1 cellular context compared by ENCODE assay signal in the genomic region with DNA sequence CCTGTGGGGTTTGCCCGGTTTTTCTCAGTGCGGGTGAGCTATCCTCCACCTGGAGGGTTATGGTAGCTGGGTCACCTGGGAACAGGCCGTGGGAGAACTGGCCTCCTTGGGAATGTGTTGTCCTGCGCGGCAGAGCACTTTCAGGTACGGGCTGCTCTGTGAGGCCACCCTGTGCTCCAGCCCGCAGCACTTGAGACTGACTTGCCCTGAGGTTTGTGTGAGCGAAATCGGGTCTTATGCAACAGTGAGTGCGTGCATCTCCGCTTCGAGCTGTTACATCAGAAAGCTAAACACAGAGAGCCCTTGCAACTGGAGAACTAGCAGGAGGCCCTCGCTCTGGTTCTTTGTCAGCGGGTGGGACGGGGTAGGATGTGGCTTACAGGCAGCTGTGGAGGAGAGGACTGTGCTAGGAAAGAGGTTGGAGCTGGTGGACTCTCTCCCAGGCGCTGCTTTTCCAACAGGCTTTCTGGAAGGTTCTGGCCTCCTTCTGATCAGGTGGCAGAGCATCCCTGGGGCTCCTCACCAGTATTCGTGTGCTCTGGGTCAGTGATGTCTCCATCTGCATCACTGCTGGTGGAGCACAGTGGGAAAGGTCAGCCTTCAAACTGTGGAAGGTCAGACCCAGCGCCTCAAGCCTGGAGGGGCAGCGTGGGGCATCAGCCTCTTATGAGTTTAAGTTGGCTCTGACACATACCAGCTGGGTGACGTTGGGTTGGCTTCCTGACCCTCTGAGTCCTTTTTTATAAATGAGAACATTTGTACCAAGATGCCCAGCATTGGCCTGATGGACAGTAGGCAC.
TF ChIP-seq lines count a peak whose summit lies in the region.

No MANE protein-coding gene starts in this region.

TF ChIP-seq in HepG2, 621 proteins besides CTCF, POLR2A, EP300 and RAD21 (continued from another document and continues in another):
- TF ChIP-seq, protein P1, sequence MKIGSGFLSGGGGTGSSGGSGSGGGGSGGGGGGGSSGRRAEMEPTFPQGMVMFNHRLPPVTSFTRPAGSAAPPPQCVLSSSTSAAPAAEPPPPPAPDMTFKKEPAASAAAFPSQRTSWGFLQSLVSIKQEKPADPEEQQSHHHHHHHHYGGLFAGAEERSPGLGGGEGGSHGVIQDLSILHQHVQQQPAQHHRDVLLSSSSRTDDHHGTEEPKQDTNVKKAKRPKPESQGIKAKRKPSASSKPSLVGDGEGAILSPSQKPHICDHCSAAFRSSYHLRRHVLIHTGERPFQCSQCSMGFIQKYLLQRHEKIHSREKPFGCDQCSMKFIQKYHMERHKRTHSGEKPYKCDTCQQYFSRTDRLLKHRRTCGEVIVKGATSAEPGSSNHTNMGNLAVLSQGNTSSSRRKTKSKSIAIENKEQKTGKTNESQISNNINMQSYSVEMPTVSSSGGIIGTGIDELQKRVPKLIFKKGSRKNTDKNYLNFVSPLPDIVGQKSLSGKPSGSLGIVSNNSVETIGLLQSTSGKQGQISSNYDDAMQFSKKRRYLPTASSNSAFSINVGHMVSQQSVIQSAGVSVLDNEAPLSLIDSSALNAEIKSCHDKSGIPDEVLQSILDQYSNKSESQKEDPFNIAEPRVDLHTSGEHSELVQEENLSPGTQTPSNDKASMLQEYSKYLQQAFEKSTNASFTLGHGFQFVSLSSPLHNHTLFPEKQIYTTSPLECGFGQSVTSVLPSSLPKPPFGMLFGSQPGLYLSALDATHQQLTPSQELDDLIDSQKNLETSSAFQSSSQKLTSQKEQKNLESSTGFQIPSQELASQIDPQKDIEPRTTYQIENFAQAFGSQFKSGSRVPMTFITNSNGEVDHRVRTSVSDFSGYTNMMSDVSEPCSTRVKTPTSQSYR (CRISPR knock-in tag; IDR thresholded peaks at IDR 0.05; ENCODE audit: borderline replicate concordance): peak; percentile 26; the same call in 1 of the 2 replicates
- TF ChIP-seq ZNF557 (CRISPR knock-in tag; IDR thresholded peaks at IDR 0.05) (no peak), ZNF501 (CRISPR knock-in tag; IDR thresholded peaks at IDR 0.05) (peak; percentile 55; the same call in 1 of the 2 replicates), ZNF547 (CRISPR knock-in tag; IDR thresholded peaks at IDR 0.05) (no peak), MTF2 (CRISPR knock-in tag; IDR thresholded peaks at IDR 0.05; ENCODE audit: borderline replicate concordance) (no peak), RBM39 (IDR thresholded peaks at IDR 0.05; ENCODE audit: low read depth, low read length, poor library complexity, severe bottlenecking) (no peak), LCORL (IDR thresholded peaks at IDR 0.05) (no peak), LCORL (CRISPR knock-in tag; IDR thresholded peaks at IDR 0.05) (peak; percentile 95), RBAK (CRISPR knock-in tag; IDR thresholded peaks at IDR 0.05) (peak; percentile 79; the same call in 1 of the 2 replicates), ZNF761 (CRISPR knock-in tag; conservative IDR thresholded peaks at IDR 0.05) (0 out of 2 replicates have a peak, but pooled peaks have one; percentile 48), FOXA3 (CRISPR knock-in tag; IDR thresholded peaks at IDR 0.05) (peak; percentile 87), ZMYM2 (CRISPR knock-in tag; IDR thresholded peaks at IDR 0.05) (no peak), SMC3 (IDR thresholded peaks at IDR 0.05; ENCODE audit: low read length) (peak; percentile 51), KLF9 (CRISPR knock-in tag; IDR thresholded peaks at IDR 0.05; ENCODE audit: low read depth) (no peak), ZKSCAN8 (CRISPR knock-in tag; IDR thresholded peaks at IDR 0.05; ENCODE audit: borderline replicate concordance) (peak; percentile 81; the same call in 1 of the 2 replicates), KMT2A (CRISPR knock-in tag; IDR thresholded peaks at IDR 0.05) (peak; percentile 94), ASH2L (IDR thresholded peaks at IDR 0.05; ENCODE audit: insufficient read length, low read depth, low read length) (peak; percentile 57), ZSCAN30 (CRISPR knock-in tag; IDR thresholded peaks at IDR 0.05) (no peak), IKZF1 (IDR thresholded peaks at IDR 0.05) (no peak), ZNF180 (CRISPR knock-in tag; IDR thresholded peaks at IDR 0.05; ENCODE audit: borderline replicate concordance, low read depth) (no peak), ZNF562 (CRISPR knock-in tag; IDR thresholded peaks at IDR 0.05; ENCODE audit: borderline replicate concordance) (no peak), ZMYM3 (CRISPR knock-in tag; IDR thresholded peaks at IDR 0.05) (peak; percentile 51; the same call in 1 of the 2 replicates), BRCA1 (CRISPR knock-in tag; IDR thresholded peaks at IDR 0.05) (no peak), ESRRA (CRISPR knock-in tag; IDR thresholded peaks at IDR 0.05; ENCODE audit: low read depth) (no peak; the same call in 1 of the 2 replicates), PAWR (CRISPR knock-in tag; IDR thresholded peaks at IDR 0.05; ENCODE audit: borderline replicate concordance) (no peak), TGIF2 (CRISPR knock-in tag; IDR thresholded peaks at IDR 0.05) (peak; percentile 45; the same call in 1 of the 2 replicates), SIN3B (IDR thresholded peaks at IDR 0.05; ENCODE audit: low read length) (no peak), BRD4 (CRISPR knock-in tag; IDR thresholded peaks at IDR 0.05) (peak; percentile 26; the same call in 1 of the 2 replicates), HDAC1 (CRISPR knock-in tag; IDR thresholded peaks at IDR 0.05) (peak; percentile 83), ZNF839 (CRISPR knock-in tag; IDR thresholded peaks at IDR 0.05; ENCODE audit: borderline replicate concordance) (no peak), ZNF317 (CRISPR knock-in tag; IDR thresholded peaks at IDR 0.05) (no peak)
- TF ChIP-seq, protein P2, sequence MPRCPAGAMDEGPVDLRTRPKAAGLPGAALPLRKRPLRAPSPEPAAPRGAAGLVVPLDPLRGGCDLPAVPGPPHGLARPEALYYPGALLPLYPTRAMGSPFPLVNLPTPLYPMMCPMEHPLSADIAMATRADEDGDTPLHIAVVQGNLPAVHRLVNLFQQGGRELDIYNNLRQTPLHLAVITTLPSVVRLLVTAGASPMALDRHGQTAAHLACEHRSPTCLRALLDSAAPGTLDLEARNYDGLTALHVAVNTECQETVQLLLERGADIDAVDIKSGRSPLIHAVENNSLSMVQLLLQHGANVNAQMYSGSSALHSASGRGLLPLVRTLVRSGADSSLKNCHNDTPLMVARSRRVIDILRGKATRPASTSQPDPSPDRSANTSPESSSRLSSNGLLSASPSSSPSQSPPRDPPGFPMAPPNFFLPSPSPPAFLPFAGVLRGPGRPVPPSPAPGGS (CRISPR knock-in tag; IDR thresholded peaks at IDR 0.05): no peak
- TF ChIP-seq, protein P3, sequence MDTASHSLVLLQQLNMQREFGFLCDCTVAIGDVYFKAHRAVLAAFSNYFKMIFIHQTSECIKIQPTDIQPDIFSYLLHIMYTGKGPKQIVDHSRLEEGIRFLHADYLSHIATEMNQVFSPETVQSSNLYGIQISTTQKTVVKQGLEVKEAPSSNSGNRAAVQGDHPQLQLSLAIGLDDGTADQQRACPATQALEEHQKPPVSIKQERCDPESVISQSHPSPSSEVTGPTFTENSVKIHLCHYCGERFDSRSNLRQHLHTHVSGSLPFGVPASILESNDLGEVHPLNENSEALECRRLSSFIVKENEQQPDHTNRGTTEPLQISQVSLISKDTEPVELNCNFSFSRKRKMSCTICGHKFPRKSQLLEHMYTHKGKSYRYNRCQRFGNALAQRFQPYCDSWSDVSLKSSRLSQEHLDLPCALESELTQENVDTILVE (CRISPR knock-in tag; IDR thresholded peaks at IDR 0.05): peak; percentile 70
- TF ChIP-seq, protein P4, sequence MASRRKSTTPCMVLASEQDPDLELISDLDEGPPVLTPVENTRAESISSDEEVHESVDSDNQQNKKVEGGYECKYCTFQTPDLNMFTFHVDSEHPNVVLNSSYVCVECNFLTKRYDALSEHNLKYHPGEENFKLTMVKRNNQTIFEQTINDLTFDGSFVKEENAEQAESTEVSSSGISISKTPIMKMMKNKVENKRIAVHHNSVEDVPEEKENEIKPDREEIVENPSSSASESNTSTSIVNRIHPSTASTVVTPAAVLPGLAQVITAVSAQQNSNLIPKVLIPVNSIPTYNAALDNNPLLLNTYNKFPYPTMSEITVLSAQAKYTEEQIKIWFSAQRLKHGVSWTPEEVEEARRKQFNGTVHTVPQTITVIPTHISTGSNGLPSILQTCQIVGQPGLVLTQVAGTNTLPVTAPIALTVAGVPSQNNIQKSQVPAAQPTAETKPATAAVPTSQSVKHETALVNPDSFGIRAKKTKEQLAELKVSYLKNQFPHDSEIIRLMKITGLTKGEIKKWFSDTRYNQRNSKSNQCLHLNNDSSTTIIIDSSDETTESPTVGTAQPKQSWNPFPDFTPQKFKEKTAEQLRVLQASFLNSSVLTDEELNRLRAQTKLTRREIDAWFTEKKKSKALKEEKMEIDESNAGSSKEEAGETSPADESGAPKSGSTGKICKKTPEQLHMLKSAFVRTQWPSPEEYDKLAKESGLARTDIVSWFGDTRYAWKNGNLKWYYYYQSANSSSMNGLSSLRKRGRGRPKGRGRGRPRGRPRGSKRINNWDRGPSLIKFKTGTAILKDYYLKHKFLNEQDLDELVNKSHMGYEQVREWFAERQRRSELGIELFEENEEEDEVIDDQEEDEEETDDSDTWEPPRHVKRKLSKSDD (CRISPR knock-in tag; IDR thresholded peaks at IDR 0.05; ENCODE audit: low read depth): peak; percentile 56; the same call in 1 of the 2 replicates
- TF ChIP-seq, protein P5, sequence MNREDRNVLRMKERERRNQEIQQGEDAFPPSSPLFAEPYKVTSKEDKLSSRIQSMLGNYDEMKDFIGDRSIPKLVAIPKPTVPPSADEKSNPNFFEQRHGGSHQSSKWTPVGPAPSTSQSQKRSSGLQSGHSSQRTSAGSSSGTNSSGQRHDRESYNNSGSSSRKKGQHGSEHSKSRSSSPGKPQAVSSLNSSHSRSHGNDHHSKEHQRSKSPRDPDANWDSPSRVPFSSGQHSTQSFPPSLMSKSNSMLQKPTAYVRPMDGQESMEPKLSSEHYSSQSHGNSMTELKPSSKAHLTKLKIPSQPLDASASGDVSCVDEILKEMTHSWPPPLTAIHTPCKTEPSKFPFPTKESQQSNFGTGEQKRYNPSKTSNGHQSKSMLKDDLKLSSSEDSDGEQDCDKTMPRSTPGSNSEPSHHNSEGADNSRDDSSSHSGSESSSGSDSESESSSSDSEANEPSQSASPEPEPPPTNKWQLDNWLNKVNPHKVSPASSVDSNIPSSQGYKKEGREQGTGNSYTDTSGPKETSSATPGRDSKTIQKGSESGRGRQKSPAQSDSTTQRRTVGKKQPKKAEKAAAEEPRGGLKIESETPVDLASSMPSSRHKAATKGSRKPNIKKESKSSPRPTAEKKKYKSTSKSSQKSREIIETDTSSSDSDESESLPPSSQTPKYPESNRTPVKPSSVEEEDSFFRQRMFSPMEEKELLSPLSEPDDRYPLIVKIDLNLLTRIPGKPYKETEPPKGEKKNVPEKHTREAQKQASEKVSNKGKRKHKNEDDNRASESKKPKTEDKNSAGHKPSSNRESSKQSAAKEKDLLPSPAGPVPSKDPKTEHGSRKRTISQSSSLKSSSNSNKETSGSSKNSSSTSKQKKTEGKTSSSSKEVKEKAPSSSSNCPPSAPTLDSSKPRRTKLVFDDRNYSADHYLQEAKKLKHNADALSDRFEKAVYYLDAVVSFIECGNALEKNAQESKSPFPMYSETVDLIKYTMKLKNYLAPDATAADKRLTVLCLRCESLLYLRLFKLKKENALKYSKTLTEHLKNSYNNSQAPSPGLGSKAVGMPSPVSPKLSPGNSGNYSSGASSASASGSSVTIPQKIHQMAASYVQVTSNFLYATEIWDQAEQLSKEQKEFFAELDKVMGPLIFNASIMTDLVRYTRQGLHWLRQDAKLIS (CRISPR knock-in tag; IDR thresholded peaks at IDR 0.05): no peak
- TF ChIP-seq, protein P6, sequence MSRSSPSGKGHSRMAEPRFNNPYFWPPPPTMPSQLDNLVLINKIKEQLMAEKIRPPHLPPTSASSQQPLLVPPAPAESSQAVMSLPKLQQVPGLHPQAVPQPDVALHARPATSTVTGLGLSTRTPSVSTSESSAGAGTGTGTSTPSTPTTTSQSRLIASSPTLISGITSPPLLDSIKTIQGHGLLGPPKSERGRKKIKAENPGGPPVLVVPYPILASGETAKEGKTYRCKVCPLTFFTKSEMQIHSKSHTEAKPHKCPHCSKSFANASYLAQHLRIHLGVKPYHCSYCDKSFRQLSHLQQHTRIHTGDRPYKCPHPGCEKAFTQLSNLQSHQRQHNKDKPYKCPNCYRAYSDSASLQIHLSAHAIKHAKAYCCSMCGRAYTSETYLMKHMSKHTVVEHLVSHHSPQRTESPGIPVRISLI (CRISPR knock-in tag; IDR thresholded peaks at IDR 0.05; ENCODE audit: borderline replicate concordance): no peak
- TF ChIP-seq, protein P7, sequence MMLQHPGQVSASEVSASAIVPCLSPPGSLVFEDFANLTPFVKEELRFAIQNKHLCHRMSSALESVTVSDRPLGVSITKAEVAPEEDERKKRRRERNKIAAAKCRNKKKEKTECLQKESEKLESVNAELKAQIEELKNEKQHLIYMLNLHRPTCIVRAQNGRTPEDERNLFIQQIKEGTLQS (CRISPR knock-in tag; IDR thresholded peaks at IDR 0.05): peak; percentile 64; the same call in 1 of the 2 replicates
- TF ChIP-seq, protein P8, sequence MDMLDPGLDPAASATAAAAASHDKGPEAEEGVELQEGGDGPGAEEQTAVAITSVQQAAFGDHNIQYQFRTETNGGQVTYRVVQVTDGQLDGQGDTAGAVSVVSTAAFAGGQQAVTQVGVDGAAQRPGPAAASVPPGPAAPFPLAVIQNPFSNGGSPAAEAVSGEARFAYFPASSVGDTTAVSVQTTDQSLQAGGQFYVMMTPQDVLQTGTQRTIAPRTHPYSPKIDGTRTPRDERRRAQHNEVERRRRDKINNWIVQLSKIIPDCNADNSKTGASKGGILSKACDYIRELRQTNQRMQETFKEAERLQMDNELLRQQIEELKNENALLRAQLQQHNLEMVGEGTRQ (IDR thresholded peaks at IDR 0.05; ENCODE audit: low read depth, low read length): no peak
- TF ChIP-seq, protein P8 (CRISPR knock-in tag; IDR thresholded peaks at IDR 0.05; ENCODE audit: borderline replicate concordance): no peak
- TF ChIP-seq, protein P9, sequence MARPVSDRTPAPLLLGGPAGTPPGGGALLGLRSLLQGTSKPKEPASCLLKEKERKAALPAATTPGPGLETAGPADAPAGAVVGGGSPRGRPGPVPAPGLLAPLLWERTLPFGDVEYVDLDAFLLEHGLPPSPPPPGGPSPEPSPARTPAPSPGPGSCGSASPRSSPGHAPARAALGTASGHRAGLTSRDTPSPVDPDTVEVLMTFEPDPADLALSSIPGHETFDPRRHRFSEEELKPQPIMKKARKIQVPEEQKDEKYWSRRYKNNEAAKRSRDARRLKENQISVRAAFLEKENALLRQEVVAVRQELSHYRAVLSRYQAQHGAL (CRISPR knock-in tag; IDR thresholded peaks at IDR 0.05; ENCODE audit: not compliant biosample characterization): no peak
